10 cellular contexts compared by ENCODE assay signal in the genomic region with DNA sequence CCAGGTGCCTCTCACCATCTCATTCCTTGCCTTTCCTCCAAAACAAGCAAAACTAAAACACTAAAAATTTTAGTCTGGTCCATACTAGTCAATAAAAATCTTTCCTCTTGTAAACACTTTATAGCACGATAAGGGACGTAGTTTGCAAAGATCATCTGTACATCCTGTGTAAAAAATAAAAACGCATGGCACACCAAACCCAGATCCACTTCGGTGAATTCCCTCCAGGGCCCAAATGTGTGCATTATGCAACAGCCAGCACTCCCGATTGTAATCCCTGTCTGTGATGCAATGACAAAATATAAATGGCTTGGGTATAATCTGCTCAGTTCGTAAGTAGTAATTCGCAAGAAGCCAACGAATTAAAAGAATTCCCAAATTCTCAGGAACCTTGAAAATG. TPM values are rescaled to one million over a fixed set of nuclear protein-coding genes. Genes with fewer than 3 reads are reported as not detected.
DNase-seq lines count a peak whose midpoint lies in the region; ATAC-seq and TF ChIP-seq lines count a peak whose summit lies in the region.
"Had no signal": no experiment of that assay in that cellular context is flagged by ENCODE, and none has a peak within 500 bp of the region (broad histone marks: within the 10 kb centered on the region; RNA-seq: fewer than 3 reads in every experiment).

No MANE protein-coding gene starts in this region.

- peak overlapping the region; percentile 96 for H3K56ac ChIP-seq in mesendoderm (ENCODE audit: low read length)

- H3K4me3 ChIP-seq in mesendoderm (ENCODE audit: low read length) (peak overlapping the region; percentile 64), right atrium auricular region (no peak overlapping the region)

- peak overlapping the region; percentile 99 for H3K27ac ChIP-seq in mesendoderm (ENCODE audit: low read depth, low read length)
- H3K27ac ChIP-seq in right atrium auricular region = no peak overlapping the region
- H3K27ac ChIP-seq: brain microvascular endothelial cell, SJSA1 had no signal

- CTCF ChIA-PET in MCF 10A (lab: Yijun Ruan, JAX) = interaction anchor here (0.6 to 1.4 kb wide), 2 partner anchors 11 to 41 kb away, joined by 5 to 6 read pairs; no protein-coding TSS in a partner anchor

- H3K4me1 Mint-ChIP-seq in CD14-positive monocyte (peaks cover 16% of the 10 kb centered on the region), MCF 10A (ENCODE audit: insufficient read depth, unreplicated experiment) (peaks cover 16% of the 10 kb centered on the region)

- no peak overlapping the region for H2BK15ac ChIP-seq in mesendoderm (replicated peaks; ENCODE audit: low read depth)

- H2BK120ac ChIP-seq in mesendoderm (ENCODE audit: low read depth, low read length) = no peak overlapping the region

- H3K9ac ChIP-seq in mesendoderm (ENCODE audit: low read length) = peak overlapping the region; percentile 83

- intact Hi-C loops in CD14-positive monocyte (cut with micrococcal nuclease) (no loop called here), MCF 10A (cut with micrococcal nuclease) (no loop called here)

- peaks cover 56% of the 10 kb centered on the region for H3K79me2 ChIP-seq in mesendoderm (ENCODE audit: control insufficient read depth, insufficient read depth, low read length)

- H3K36me3 Mint-ChIP-seq in CD14-positive monocyte = peaks cover 4 to 6% of the 10 kb centered on the region in 2 donors
- no peaks in the 10 kb centered on the region for H3K36me3 Mint-ChIP-seq in MCF 10A (ENCODE audit: insufficient read depth, unreplicated experiment)

- no peak overlapping the region for H2BK5ac ChIP-seq in mesendoderm (ENCODE audit: low read length)

- peak overlapping the region; percentile 99 for H3K18ac ChIP-seq in mesendoderm (ENCODE audit: low read length)

- H3K4me1 ChIP-seq in mesendoderm (ENCODE audit: control insufficient read depth, low read depth, low read length) = peaks cover 6% of the 10 kb centered on the region
- peaks cover 0 to 14% of the 10 kb centered on the region in 2 donors for H3K4me1 ChIP-seq in right atrium auricular region

- ATAC-seq in HG03097 (IDR thresholded peaks at IDR 0.05; ENCODE audit: low FRiP score, unreplicated experiment) = no peak

- peaks cover 33 to 49% (median 39%) of the 10 kb centered on the region in 3 donors for H3K27me3 Mint-ChIP-seq in CD14-positive monocyte (ENCODE audit: low read depth in 3 of 3)
- no peaks in the 10 kb centered on the region for H3K27me3 Mint-ChIP-seq in MCF 10A (ENCODE audit: insufficient read depth, unreplicated experiment)

- H3K4me3 Mint-ChIP-seq in CD14-positive monocyte (peak overlapping the region; percentile 76 to 91), MCF 10A (ENCODE audit: unreplicated experiment) (peak overlapping the region; percentile 84)

- no peak overlapping the region for H4K5ac ChIP-seq in mesendoderm (ENCODE audit: low read length)

- peaks cover 0 to 11% (median 0%) of the 10 kb centered on the region in 7 donors for H3K9me3 Mint-ChIP-seq in CD14-positive monocyte
- no peaks in the 10 kb centered on the region for H3K9me3 Mint-ChIP-seq in MCF 10A (ENCODE audit: unreplicated experiment)

- TF ChIP-seq CTCF in CD14-positive monocyte (IDR thresholded peaks at IDR 0.05) (no peak), MCF 10A (IDR thresholded peaks at IDR 0.05; ENCODE audit: unreplicated experiment) (no peak), right atrium auricular region (IDR thresholded peaks at IDR 0.05) (no peak)

- H3K4ac ChIP-seq in mesendoderm (ENCODE audit: low read depth, low read length) = peak overlapping the region; percentile 99

- no peak overlapping the region for H2AK5ac ChIP-seq in mesendoderm (ENCODE audit: low read length)

- peak overlapping the region; percentile 2 for H4K8ac ChIP-seq in mesendoderm (ENCODE audit: low read depth, low read length)

- H3K27ac Mint-ChIP-seq in CD14-positive monocyte (no peak overlapping the region), MCF 10A (ENCODE audit: low read depth, unreplicated experiment) (peak overlapping the region; percentile 91)

- DNase-seq in CD14-positive monocyte (ENCODE audit: low spot score) (no peak), HuH-7 (ENCODE audit: low spot score) (peak; percentile 45), MCF 10A (ENCODE audit: unreplicated experiment) (peak; percentile 46), mesendoderm (no peak), 8988T (no peak), NOMO-1 (lab: John Stamatoyannopoulos, UW; ENCODE audit: unreplicated experiment in 2 of 2) (no peak), right atrium auricular region (ENCODE audit: low spot score) (no peak)
- DNase-seq: brain microvascular endothelial cell had no signal

- no peaks in the 10 kb centered on the region for H3K9me3 ChIP-seq in right atrium auricular region

- POLR2A ChIA-PET in MCF 10A (lab: Yijun Ruan, JAX) = interaction anchor here (0.7 to 7.9 kb wide), 5 partner anchors 13 to 645 kb away, joined by 3 to 64 read pairs (median 7); partner anchors contain the start of genes GFM2 and NSA2

- H3K23ac ChIP-seq in mesendoderm (ENCODE audit: low read length) = no peak overlapping the region

- no peaks in the 10 kb centered on the region for H3K27me3 ChIP-seq in mesendoderm (ENCODE audit: insufficient read depth, low read length, poor library complexity)
- H3K27me3 ChIP-seq in right atrium auricular region = peaks cover 0 to 8% of the 10 kb centered on the region in 2 donors
- H3K27me3 ChIP-seq: brain microvascular endothelial cell, SJSA1 had no signal

- no peaks in the 10 kb centered on the region for H3K79me1 ChIP-seq in mesendoderm (ENCODE audit: low read length)

- no CpG with 5 or more reads among the region's 8 CpGs for WGBS in mesendoderm (ENCODE audit: extremely low coverage, insufficient coverage, low lambda C conversion rate)

- H3K36me3 ChIP-seq in mesendoderm (ENCODE audit: control insufficient read depth, insufficient read depth, low read length) (no peaks in the 10 kb centered on the region), right atrium auricular region (no peaks in the 10 kb centered on the region)
- H3K36me3 ChIP-seq: brain microvascular endothelial cell had no signal

- BruUV-seq in MCF 10A (replicated peaks; lab: Mats Ljungman, UMichigan) = TSS peak; percentile 45

- peak overlapping the region; percentile 31 for H3K4me2 ChIP-seq in mesendoderm (ENCODE audit: low read length)

RNA-seq across cellular contexts. Expression of gene FAM169A, which starts 1.4 kb away (rescaled TPM):
- polyA plus RNA-seq in CD14-positive monocyte = not detected
- total RNA-seq in MCF 10A (2022) (13.5 and 14.3 TPM in 2 replicates), right atrium auricular region (1 to 10 TPM; 4.2 to 5.0 TPM)
- 25.3 TPM for polyA plus RNA-seq in mesendoderm (2013, experiment 1 of 2)
- polyA plus RNA-seq in mesendoderm (2013, experiment 2 of 2) = 24.4 TPM

Comparison
In these comparisons a context has a peak if more than half of its experiments do, and no peak if none do; other contexts are left out.
1. DNase-seq: peak in HuH-7 (single experiment) and MCF 10A (single experiment); none in CD14-positive monocyte (single experiment), mesendoderm (single experiment), 8988T (single experiment), NOMO-1 (0 of 2) and right atrium auricular region (single experiment).